In the genomic region with DNA sequence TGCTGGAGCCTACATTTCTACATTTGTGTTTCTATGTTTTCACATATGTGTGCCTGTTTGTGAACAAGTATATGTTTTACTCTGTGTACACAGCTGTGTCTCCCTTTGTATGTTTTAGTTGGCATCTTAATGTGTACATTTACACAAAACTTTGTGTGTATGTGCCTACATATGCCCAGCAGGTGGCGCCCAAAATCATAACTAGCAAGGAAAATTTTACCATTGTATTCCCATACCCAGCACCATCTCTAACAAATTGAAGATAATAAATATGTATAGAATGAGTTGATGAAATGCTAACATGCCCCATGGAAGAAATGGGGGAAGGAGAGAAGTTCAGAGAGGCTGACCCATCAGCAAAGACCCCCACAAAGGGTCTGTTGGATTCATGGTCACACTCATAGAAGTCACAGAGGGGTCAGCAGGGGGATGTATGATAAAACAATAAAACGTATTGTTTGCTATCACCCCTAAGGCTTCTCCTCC, we compare ENCODE assay signal across 8 cellular contexts. TPM values are rescaled to one million over a fixed set of nuclear protein-coding genes. Genes with fewer than 3 reads are reported as not detected.
DNase-seq lines count a peak whose midpoint lies in the region; ATAC-seq and TF ChIP-seq lines count a peak whose summit lies in the region.

No MANE protein-coding gene starts in this region.

- H3K27ac ChIP-seq in CD8-positive, alpha-beta T cell (ENCODE audit: low read depth, low read length): no peak overlapping the region
- H3K27ac ChIP-seq in dorsolateral prefrontal cortex: peak overlapping the region in 1 of 59 donors; percentile 19

- peak; percentile 70 for ATAC-seq in CD8-positive, alpha-beta T cell
- ATAC-seq in HG03354 (IDR thresholded peaks at IDR 0.05; ENCODE audit: poor library complexity, severe bottlenecking, unreplicated experiment) (peak; percentile 35), GM18873 (IDR thresholded peaks at IDR 0.05; ENCODE audit: low FRiP score, unreplicated experiment) (no peak)

- H3K9me3 ChIP-seq in CD8-positive, alpha-beta T cell (ENCODE audit: low read length): no peaks in the 10 kb centered on the region

- peak; percentile 52 to 86 (median 75) for DNase-seq in CD8-positive, alpha-beta T cell
- DNase-seq in NCI-H526 treated with DMSO at 0.1 percent for 48 hours (lab: John Stamatoyannopoulos, UW) (peak; percentile 53), dorsolateral prefrontal cortex (peak in 9 of 10 donors; percentile 64 to 91 (median 75)), mesothelial cell of epicardium (ENCODE audit: low spot score in 2 of 2, unreplicated experiment in 2 of 2) (peak in 1 of 2 experiments; percentile 74)
- peak; percentile 78 to 82 for DNase-seq in activated CD4-positive, alpha-beta T cell treated with anti-CD3 and anti-CD28 coated beads, Interleukin-2, amount 50 U/mL, for 48 hours
- peak; percentile 37 to 66 for DNase-seq in stimulated activated CD8-positive, alpha-beta memory T cell treated with anti-CD3 and anti-CD28 coated beads, Interleukin-4, amount 100 ng/mL, for 4 hours (ENCODE audit: low read depth in 2 of 2, low spot score in 1 of 2)

- H3K4me3 ChIP-seq in CD8-positive, alpha-beta T cell (ENCODE audit: low read depth, low read length): no peak overlapping the region
- H3K4me3 ChIP-seq in dorsolateral prefrontal cortex: no peak overlapping the region

- H3K27me3 Mint-ChIP-seq in CD8-positive, alpha-beta T cell (ENCODE audit: low read depth): no peaks in the 10 kb centered on the region
- H3K27me3 Mint-ChIP-seq in mesothelial cell of epicardium (ENCODE audit: low read depth): peaks cover 2% of the 10 kb centered on the region

- POLR2A ChIA-PET in CD8-positive, alpha-beta T cell (lab: Charles Lee): interaction anchor here (0.6 to 1.2 kb wide), 5 partner anchors 40 to 96 kb away, joined by 3 to 4 read pairs (median 3); no protein-coding TSS in a partner anchor

- intact Hi-C loops in CD8-positive, alpha-beta T cell (cut with DNase I, micrococcal nuclease): loop anchor here (1.0 to 10.0 kb wide), 11 partner anchors 73 to 567 kb away; a partner anchor contains a TSS
- intact Hi-C loops in dorsolateral prefrontal cortex (cut with DNase I): loop anchor here (2.0 to 10.0 kb wide), 6 partner anchors 73 to 266 kb away; a partner anchor contains a TSS

- H3K4me1 Mint-ChIP-seq in CD8-positive, alpha-beta T cell (ENCODE audit: low read depth): peaks cover 43% of the 10 kb centered on the region
- H3K4me1 Mint-ChIP-seq in mesothelial cell of epicardium: peaks cover 13% of the 10 kb centered on the region

- peaks cover 5% of the 10 kb centered on the region for H3K9me3 Mint-ChIP-seq in CD8-positive, alpha-beta T cell
- peaks cover 5% of the 10 kb centered on the region for H3K9me3 Mint-ChIP-seq in mesothelial cell of epicardium

- H3K4me3 Mint-ChIP-seq in CD8-positive, alpha-beta T cell: no peak overlapping the region
- no peak overlapping the region for H3K4me3 Mint-ChIP-seq in mesothelial cell of epicardium

- H3K4me1 ChIP-seq in CD8-positive, alpha-beta T cell (ENCODE audit: insufficient read depth, low read length): peaks cover 37% of the 10 kb centered on the region

- peak; percentile 84 for TF ChIP-seq CTCF in CD8-positive, alpha-beta T cell (IDR thresholded peaks at IDR 0.05)
- TF ChIP-seq CTCF in dorsolateral prefrontal cortex (IDR thresholded peaks at IDR 0.05 in 54 of 56, conservative IDR thresholded peaks at IDR 0.05 in 2 of 56; ENCODE audit: low read depth in 1 of 56, partially characterized antibody in 56 of 56): peak; percentile 82 to 98 (median 91)
- peak; percentile 92 for TF ChIP-seq CTCF in mesothelial cell of epicardium (IDR thresholded peaks at IDR 0.05; ENCODE audit: unreplicated experiment)

- CTCF ChIA-PET in CD8-positive, alpha-beta T cell (lab: Charles Lee): interaction anchor here (0.6 to 15.2 kb wide), 42 partner anchors 9 to 259 kb away, joined by 3 to 366 read pairs (median 4); a partner anchor contains a TSS

- H3K36me3 ChIP-seq in CD8-positive, alpha-beta T cell (ENCODE audit: insufficient read depth, low read length): no peaks in the 10 kb centered on the region

- no peak overlapping the region for H3K27ac Mint-ChIP-seq in CD8-positive, alpha-beta T cell
- H3K27ac Mint-ChIP-seq in mesothelial cell of epicardium: no peak overlapping the region

- H3K36me3 Mint-ChIP-seq in CD8-positive, alpha-beta T cell: no peaks in the 10 kb centered on the region
- no peaks in the 10 kb centered on the region for H3K36me3 Mint-ChIP-seq in mesothelial cell of epicardium

- H3K27me3 ChIP-seq in CD8-positive, alpha-beta T cell (ENCODE audit: insufficient read depth, low read length): no peaks in the 10 kb centered on the region
- H3K27me3 ChIP-seq in dorsolateral prefrontal cortex: no peaks in the 10 kb centered on the region

RNA-seq across cellular contexts. Expression of a gene that starts 48.1 kb away (rescaled TPM):
- total RNA-seq in CD8-positive, alpha-beta T cell: not detected
- total RNA-seq in dorsolateral prefrontal cortex (10 to 100 TPM; 26.5 to 91.2 (median 49.3) TPM), mesothelial cell of epicardium (112 to 131 TPM (median 123 TPM) in 3 replicates)

Comparison
In these comparisons a context has a peak if more than half of its experiments do, and no peak if none do; other contexts are left out.
1. RNA of a gene that starts 48.1 kb away (total RNA-seq): 112 to 131 TPM in mesothelial cell of epicardium and 26.5 to 91.2 TPM in dorsolateral prefrontal cortex; not detected in CD8-positive, alpha-beta T cell; every median in the first group is over 10 times any median in the second.
2. Peak in every context shown above with its lines, with median percentiles within 50 percentile points of each other: CTCF ChIP-seq.